Comparison of ENCODE assay signal across 1 cellular context in the genomic region with DNA sequence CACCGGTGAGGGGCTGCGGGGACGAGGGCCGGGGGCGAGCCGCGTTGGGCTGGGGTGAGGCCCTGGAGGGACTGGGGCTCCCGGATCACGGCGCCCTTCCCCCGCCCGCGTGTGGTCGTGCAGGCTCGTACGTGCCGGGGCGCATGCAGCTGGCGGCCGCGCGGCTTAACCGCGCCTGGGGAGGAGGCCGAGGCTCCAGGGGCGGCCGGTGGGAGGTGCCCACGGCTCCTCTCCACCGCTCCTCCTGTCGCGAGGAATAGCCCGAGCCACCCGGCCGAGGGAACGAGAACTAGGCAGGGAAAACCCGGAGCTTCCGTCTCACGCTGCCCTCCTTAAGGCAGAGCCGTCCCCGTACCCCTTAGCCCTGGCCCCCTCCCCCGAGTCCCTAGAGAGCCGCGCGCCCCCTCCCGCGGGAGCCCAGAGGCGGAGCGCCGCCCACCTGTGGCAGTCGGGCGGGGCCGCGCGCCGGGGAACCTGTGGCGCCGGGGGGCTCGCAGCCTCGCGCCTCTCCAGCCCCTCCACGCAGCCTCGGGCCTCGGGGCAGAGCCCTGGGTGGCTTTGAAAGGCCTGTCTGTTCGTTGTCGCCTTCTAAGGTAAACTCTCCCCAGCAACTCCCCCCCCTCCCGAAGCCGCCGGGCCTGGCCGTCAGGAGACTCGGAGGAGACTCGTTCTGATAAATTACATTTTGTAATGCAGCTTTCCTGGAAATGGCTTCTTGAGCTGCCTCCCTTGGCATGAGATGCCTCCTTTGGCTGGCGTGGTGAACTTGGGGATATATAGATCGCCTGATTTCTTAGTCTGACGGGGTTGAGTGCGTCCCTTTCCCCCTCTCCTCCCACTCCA.
TF ChIP-seq lines count a peak whose summit lies in the region.

No MANE protein-coding gene starts in this region.

TF ChIP-seq in HepG2, 621 proteins besides CTCF, POLR2A, EP300 and RAD21 (continued from another document):
- TF ChIP-seq, protein P1, sequence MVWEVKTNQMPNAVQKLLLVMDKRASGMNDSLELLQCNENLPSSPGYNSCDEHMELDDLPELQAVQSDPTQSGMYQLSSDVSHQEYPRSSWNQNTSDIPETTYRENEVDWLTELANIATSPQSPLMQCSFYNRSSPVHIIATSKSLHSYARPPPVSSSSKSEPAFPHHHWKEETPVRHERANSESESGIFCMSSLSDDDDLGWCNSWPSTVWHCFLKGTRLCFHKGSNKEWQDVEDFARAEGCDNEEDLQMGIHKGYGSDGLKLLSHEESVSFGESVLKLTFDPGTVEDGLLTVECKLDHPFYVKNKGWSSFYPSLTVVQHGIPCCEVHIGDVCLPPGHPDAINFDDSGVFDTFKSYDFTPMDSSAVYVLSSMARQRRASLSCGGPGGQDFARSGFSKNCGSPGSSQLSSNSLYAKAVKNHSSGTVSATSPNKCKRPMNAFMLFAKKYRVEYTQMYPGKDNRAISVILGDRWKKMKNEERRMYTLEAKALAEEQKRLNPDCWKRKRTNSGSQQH (CRISPR knock-in tag; IDR thresholded peaks at IDR 0.05; ENCODE audit: low read depth), result 0 out of 2 replicates have a peak, but pooled peaks have one; percentile 39
- no peak for TF ChIP-seq HNRNPLL (IDR thresholded peaks at IDR 0.05; ENCODE audit: low read depth, low read length, poor library complexity, severe bottlenecking)
- TF ChIP-seq, protein P2, sequence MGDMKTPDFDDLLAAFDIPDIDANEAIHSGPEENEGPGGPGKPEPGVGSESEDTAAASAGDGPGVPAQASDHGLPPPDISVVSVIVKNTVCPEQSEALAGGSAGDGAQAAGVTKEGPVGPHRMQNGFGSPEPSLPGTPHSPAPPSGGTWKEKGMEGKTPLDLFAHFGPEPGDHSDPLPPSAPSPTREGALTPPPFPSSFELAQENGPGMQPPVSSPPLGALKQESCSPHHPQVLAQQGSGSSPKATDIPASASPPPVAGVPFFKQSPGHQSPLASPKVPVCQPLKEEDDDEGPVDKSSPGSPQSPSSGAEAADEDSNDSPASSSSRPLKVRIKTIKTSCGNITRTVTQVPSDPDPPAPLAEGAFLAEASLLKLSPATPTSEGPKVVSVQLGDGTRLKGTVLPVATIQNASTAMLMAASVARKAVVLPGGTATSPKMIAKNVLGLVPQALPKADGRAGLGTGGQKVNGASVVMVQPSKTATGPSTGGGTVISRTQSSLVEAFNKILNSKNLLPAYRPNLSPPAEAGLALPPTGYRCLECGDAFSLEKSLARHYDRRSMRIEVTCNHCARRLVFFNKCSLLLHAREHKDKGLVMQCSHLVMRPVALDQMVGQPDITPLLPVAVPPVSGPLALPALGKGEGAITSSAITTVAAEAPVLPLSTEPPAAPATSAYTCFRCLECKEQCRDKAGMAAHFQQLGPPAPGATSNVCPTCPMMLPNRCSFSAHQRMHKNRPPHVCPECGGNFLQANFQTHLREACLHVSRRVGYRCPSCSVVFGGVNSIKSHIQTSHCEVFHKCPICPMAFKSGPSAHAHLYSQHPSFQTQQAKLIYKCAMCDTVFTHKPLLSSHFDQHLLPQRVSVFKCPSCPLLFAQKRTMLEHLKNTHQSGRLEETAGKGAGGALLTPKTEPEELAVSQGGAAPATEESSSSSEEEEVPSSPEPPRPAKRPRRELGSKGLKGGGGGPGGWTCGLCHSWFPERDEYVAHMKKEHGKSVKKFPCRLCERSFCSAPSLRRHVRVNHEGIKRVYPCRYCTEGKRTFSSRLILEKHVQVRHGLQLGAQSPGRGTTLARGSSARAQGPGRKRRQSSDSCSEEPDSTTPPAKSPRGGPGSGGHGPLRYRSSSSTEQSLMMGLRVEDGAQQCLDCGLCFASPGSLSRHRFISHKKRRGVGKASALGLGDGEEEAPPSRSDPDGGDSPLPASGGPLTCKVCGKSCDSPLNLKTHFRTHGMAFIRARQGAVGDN (CRISPR knock-in tag; IDR thresholded peaks at IDR 0.05), result peak; percentile 70
- TF ChIP-seq, protein P3, sequence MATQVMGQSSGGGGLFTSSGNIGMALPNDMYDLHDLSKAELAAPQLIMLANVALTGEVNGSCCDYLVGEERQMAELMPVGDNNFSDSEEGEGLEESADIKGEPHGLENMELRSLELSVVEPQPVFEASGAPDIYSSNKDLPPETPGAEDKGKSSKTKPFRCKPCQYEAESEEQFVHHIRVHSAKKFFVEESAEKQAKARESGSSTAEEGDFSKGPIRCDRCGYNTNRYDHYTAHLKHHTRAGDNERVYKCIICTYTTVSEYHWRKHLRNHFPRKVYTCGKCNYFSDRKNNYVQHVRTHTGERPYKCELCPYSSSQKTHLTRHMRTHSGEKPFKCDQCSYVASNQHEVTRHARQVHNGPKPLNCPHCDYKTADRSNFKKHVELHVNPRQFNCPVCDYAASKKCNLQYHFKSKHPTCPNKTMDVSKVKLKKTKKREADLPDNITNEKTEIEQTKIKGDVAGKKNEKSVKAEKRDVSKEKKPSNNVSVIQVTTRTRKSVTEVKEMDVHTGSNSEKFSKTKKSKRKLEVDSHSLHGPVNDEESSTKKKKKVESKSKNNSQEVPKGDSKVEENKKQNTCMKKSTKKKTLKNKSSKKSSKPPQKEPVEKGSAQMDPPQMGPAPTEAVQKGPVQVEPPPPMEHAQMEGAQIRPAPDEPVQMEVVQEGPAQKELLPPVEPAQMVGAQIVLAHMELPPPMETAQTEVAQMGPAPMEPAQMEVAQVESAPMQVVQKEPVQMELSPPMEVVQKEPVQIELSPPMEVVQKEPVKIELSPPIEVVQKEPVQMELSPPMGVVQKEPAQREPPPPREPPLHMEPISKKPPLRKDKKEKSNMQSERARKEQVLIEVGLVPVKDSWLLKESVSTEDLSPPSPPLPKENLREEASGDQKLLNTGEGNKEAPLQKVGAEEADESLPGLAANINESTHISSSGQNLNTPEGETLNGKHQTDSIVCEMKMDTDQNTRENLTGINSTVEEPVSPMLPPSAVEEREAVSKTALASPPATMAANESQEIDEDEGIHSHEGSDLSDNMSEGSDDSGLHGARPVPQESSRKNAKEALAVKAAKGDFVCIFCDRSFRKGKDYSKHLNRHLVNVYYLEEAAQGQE (IDR thresholded peaks at IDR 0.05; ENCODE audit: borderline replicate concordance in 1 of 2, low read depth in 1 of 2, low read length in 2 of 2), result no peak
- no peak for TF ChIP-seq ARHGAP35 (CRISPR knock-in tag; IDR thresholded peaks at IDR 0.05; ENCODE audit: borderline replicate concordance)
- TF ChIP-seq MBD4 (IDR thresholded peaks at IDR 0.05; ENCODE audit: borderline replicate concordance, low read length), result no peak
- TF ChIP-seq, protein P4, sequence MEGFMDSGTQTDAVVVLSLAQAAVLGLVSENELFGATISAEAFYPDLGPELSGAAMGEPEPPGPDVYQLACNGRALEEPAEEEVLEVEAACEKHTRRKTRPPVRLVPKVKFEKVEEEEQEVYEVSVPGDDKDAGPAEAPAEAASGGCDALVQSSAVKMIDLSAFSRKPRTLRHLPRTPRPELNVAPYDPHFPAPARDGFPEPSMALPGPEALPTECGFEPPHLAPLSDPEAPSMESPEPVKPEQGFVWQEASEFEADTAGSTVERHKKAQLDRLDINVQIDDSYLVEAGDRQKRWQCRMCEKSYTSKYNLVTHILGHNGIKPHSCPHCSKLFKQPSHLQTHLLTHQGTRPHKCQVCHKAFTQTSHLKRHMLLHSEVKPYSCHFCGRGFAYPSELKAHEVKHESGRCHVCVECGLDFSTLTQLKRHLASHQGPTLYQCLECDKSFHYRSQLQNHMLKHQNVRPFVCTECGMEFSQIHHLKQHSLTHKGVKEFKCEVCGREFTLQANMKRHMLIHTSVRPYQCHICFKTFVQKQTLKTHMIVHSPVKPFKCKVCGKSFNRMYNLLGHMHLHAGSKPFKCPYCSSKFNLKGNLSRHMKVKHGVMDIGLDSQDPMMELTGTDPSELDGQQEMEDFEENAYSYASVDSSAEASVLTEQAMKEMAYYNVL (CRISPR knock-in tag; IDR thresholded peaks at IDR 0.05; ENCODE audit: borderline replicate concordance), result peak; percentile 8; the same call in 1 of the 2 replicates
